11 cellular contexts compared by ENCODE assay signal in the genomic region with DNA sequence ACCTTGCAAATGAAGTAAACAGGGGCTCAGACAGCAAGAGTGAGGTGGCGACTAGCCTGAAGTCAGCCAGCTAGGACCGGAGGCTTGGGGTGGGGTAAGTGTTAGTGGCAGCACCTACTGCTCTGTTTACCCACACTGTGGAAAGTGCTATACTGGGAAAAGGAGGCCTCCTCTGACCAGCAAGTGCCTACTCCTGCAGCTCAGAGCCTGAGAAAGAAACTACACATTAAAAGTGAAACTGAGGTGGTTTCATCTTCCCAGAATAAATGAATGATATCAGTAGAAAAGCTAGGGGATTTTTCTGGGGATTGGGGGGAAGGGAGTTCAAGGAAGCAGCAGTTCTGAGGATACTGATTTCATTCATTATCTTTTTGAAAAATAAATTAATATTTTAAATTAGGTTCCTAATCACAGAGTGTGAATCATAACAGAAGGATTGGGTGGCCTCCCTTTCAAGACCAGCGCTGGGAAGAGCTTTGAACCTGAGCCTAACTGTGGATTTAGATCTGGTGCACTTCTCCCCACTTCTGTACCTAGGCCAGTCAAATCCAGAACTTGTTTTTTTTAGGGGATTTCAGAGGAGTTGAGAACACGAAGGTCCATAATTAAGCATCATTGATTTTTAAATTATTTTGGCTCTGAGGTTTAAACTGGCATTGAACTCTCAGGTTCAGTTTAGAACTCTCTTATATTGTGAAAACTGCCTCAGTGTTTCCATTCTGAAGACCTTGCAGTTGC. TPM values are rescaled to one million over a fixed set of nuclear protein-coding genes. Genes with fewer than 3 reads are reported as not detected.
DNase-seq lines count a peak whose midpoint lies in the region; ATAC-seq, FAIRE-seq and TF ChIP-seq lines count a peak whose summit lies in the region.
"Had no signal": no experiment of that assay in that cellular context is flagged by ENCODE, and none has a peak within 500 bp of the region (broad histone marks: within the 10 kb centered on the region; RNA-seq: fewer than 3 reads in every experiment).

No MANE protein-coding gene starts in this region.

- no peak for TF ChIP-seq CTCF in GM10248 (IDR thresholded peaks at IDR 0.05; ENCODE audit: control extremely low read depth, extremely low read depth, low read depth, missing control alignments)
- TF ChIP-seq CTCF in osteocyte (IDR thresholded peaks at IDR 0.05) = no peak

- no peaks in the 10 kb centered on the region for H3K9me3 Mint-ChIP-seq in activated naive CD4-positive, alpha-beta T cell treated with anti-CD3 and anti-CD28 coated beads, Interleukin-2, amount 50 U/mL, for 24 hours
- no peaks in the 10 kb centered on the region for H3K9me3 Mint-ChIP-seq in osteocyte (ENCODE audit: unreplicated experiment)
- H3K9me3 Mint-ChIP-seq: HFFc6 had no signal

- no peaks in the 10 kb centered on the region for H3K36me3 Mint-ChIP-seq in activated naive CD4-positive, alpha-beta T cell treated with anti-CD3 and anti-CD28 coated beads, Interleukin-2, amount 50 U/mL, for 24 hours
- no peaks in the 10 kb centered on the region for H3K36me3 Mint-ChIP-seq in osteocyte (ENCODE audit: unreplicated experiment)

- no peak overlapping the region for H3K4me3 Mint-ChIP-seq in activated naive CD4-positive, alpha-beta T cell treated with anti-CD3 and anti-CD28 coated beads, Interleukin-2, amount 50 U/mL, for 24 hours
- H3K4me3 Mint-ChIP-seq in osteocyte (ENCODE audit: unreplicated experiment) = no peak overlapping the region
- H3K4me3 Mint-ChIP-seq: HFFc6 had no signal

- CTCF ChIA-PET in GM10248 (lab: Yijun Ruan, JAX) = interaction anchor here (0.8 to 3.0 kb wide), 9 partner anchors 8 to 97 kb away, joined by 3 to 17 read pairs (median 4); no protein-coding TSS in a partner anchor

- peak; percentile 41 for ATAC-seq in GM19468 (IDR thresholded peaks at IDR 0.05; ENCODE audit: extremely low read depth, unreplicated experiment)
- peak; percentile 55 for ATAC-seq in HG03159 (IDR thresholded peaks at IDR 0.05; ENCODE audit: unreplicated experiment)

- no peak for FAIRE-seq in HTR-8/SVneo (lab: Jason Lieb, UNC)
- FAIRE-seq: astrocyte had no signal

- H3K4me1 Mint-ChIP-seq in activated naive CD4-positive, alpha-beta T cell treated with anti-CD3 and anti-CD28 coated beads, Interleukin-2, amount 50 U/mL, for 24 hours = peaks cover 10% of the 10 kb centered on the region
- no peaks in the 10 kb centered on the region for H3K4me1 Mint-ChIP-seq in osteocyte (ENCODE audit: unreplicated experiment)

- POLR2A ChIA-PET in GM10248 (lab: Yijun Ruan, JAX) = no interaction called here

- DNase-seq in GM10248 (ENCODE audit: extremely low spot score) = peak; percentile 38
- DNase-seq in nucleus accumbens (lab: John Stamatoyannopoulos, UW) = no peak
- DNase-seq in osteocyte (ENCODE audit: extremely low spot score, unreplicated experiment) = no peak
- no peak for DNase-seq in HTR-8/SVneo (ENCODE audit: insufficient read length, low spot score)
- no peak for DNase-seq in RKO (ENCODE audit: low spot score)
- DNase-seq: HFFc6, PC-9 had no signal

- no peaks in the 10 kb centered on the region for H3K27me3 Mint-ChIP-seq in activated naive CD4-positive, alpha-beta T cell treated with anti-CD3 and anti-CD28 coated beads, Interleukin-2, amount 50 U/mL, for 24 hours
- H3K27me3 Mint-ChIP-seq in osteocyte (ENCODE audit: unreplicated experiment) = peaks cover 30% of the 10 kb centered on the region

- H3K27ac Mint-ChIP-seq in activated naive CD4-positive, alpha-beta T cell treated with anti-CD3 and anti-CD28 coated beads, Interleukin-2, amount 50 U/mL, for 24 hours = peak overlapping the region; percentile 25
- H3K27ac Mint-ChIP-seq in osteocyte (ENCODE audit: unreplicated experiment) = no peak overlapping the region
- H3K27ac Mint-ChIP-seq: HFFc6 had no signal

RNA-seq across cellular contexts. Expression of a gene that starts 48.1 kb away (rescaled TPM):
- 1.8 and 1.9 TPM in 2 replicates for total RNA-seq in osteocyte
